In genomic region chr5:130278136-130278535, GRCh38 we compare ENCODE assay signal across 30 cellular contexts.
"Had no signal": no experiment of that assay in that cellular context is flagged by ENCODE, and none has a peak within 500 bp of the region (broad histone marks: within the 10 kb centered on the region; RNA-seq: fewer than 3 reads in every experiment).

No MANE protein-coding gene starts in this region.

- DNase-seq: activated CD4-positive, alpha-beta T cell treated with anti-CD3 and anti-CD28 coated beads for 1 hour; activated CD4-positive, alpha-beta T cell treated with anti-CD3 and anti-CD28 coated beads, Interleukin-2, amount 10 ng/mL, durations not matched to agents 7 days and 5 days; activated CD8-positive, alpha-beta T cell treated with anti-CD3 and anti-CD28 coated beads for 36 hours; activated T-cell treated with anti-CD3 and anti-CD28 coated beads, Interleukin-2, amount 50 U/mL, for 4 hours; foreskin keratinocyte; heart right ventricle; left cardiac atrium; left ventricle myocardium superior; nephron progenitor cell; nucleus accumbens; retina; sigmoid colon; small intestine; stimulated activated CD4-positive, alpha-beta T cell treated with anti-CD3 and anti-CD28 coated beads, Interleukin-1b, Interleukin-23, amount 100 ng/mL, for 48 hours; stimulated activated CD4-positive, alpha-beta T cell treated with anti-CD3 and anti-CD28 coated beads, Interleukin-4, amount 100 ng/mL, for 4 hours; stimulated activated CD8-positive, alpha-beta memory T cell treated with anti-CD3 and anti-CD28 coated beads, Interleukin-4, amount 100 ng/mL, for 48 hours; stimulated activated naive CD4-positive, alpha-beta T cell; T-helper 2 cell; testis; transverse colon; uterus had no signal

- H3K4me3 Mint-ChIP-seq: activated CD4-positive, alpha-beta T cell treated with anti-CD3 and anti-CD28 coated beads, Interleukin-2, amount 10 ng/mL, durations not matched to agents 7 days and 5 days; activated CD8-positive, alpha-beta T cell treated with anti-CD3 and anti-CD28 coated beads for 36 hours; activated naive CD4-positive, alpha-beta T cell treated with anti-CD3 and anti-CD28 coated beads, Interleukin-2, amount 50 U/mL, for 24 hours; activated T-cell treated with anti-CD3 and anti-CD28 coated beads, Interleukin-2, amount 50 U/mL, for 4 hours; central memory CD8-positive, alpha-beta T cell; dendritic cell treated with granulocyte-macrophage colony-stimulating factor and Interleukin-4, amounts not matched to agents 40 ng/mL and 50 ng/mL, for 4 days; nephron progenitor cell had no signal

- H3K27ac ChIP-seq: esophagus muscularis mucosa, foreskin keratinocyte, heart right ventricle, pancreas, prostate gland, sigmoid colon, testis, transverse colon, uterus had no signal

- H3K27ac Mint-ChIP-seq: activated CD4-positive, alpha-beta T cell treated with anti-CD3 and anti-CD28 coated beads, Interleukin-2, amount 10 ng/mL, durations not matched to agents 7 days and 5 days; activated CD8-positive, alpha-beta T cell treated with anti-CD3 and anti-CD28 coated beads for 36 hours; activated naive CD4-positive, alpha-beta T cell treated with anti-CD3 and anti-CD28 coated beads, Interleukin-2, amount 50 U/mL, for 24 hours; activated T-helper 2 cell treated with anti-CD3 and anti-CD28 coated beads, Interferon-gamma antibody, Interleukin-2, Interleukin-4, amounts not matched to agents 10 μg/mL and 5 μg/mL and 100 μg/mL, durations not matched to agents 14 hours and 24 hours and 36 hours; dendritic cell treated with granulocyte-macrophage colony-stimulating factor and Interleukin-4, amounts not matched to agents 40 ng/mL and 50 ng/mL, for 4 days; nephron progenitor cell had no signal

- FAIRE-seq: bronchial epithelial cell, islet of Langerhans, pancreas, small intestine had no signal

- H3K27me3 ChIP-seq: esophagus muscularis mucosa, foreskin keratinocyte, heart right ventricle, pancreas, sigmoid colon, testis, transverse colon, uterus had no signal

- H3K4me1 ChIP-seq: esophagus muscularis mucosa, foreskin keratinocyte, heart right ventricle, prostate gland, sigmoid colon, testis, transverse colon, uterus had no signal

- H3K36me3 Mint-ChIP-seq: activated naive CD4-positive, alpha-beta T cell treated with anti-CD3 and anti-CD28 coated beads, Interleukin-2, amount 50 U/mL, for 24 hours had no signal

- ATAC-seq: activated CD8-positive, alpha-beta T cell treated with anti-CD3 and anti-CD28 coated beads for 36 hours; activated T-cell treated with anti-CD3 and anti-CD28 coated beads, Interleukin-2, amount 50 U/mL, for 4 hours; foreskin keratinocyte; heart right ventricle; left cardiac atrium; left ventricle myocardium superior; pancreas had no signal

- H3K4me3 ChIP-seq: esophagus muscularis mucosa, heart right ventricle, pancreas, prostate gland, sigmoid colon, testis, transverse colon, uterus had no signal

- H3K27me3 Mint-ChIP-seq: activated CD4-positive, alpha-beta T cell treated with anti-CD3 and anti-CD28 coated beads, Interleukin-2, amount 10 ng/mL, durations not matched to agents 7 days and 5 days; activated CD8-positive, alpha-beta T cell treated with anti-CD3 and anti-CD28 coated beads for 36 hours; central memory CD8-positive, alpha-beta T cell; dendritic cell treated with granulocyte-macrophage colony-stimulating factor and Interleukin-4, amounts not matched to agents 40 ng/mL and 50 ng/mL, for 4 days had no signal

- H3K9me3 ChIP-seq: esophagus muscularis mucosa, heart right ventricle, pancreas, prostate gland, sigmoid colon, testis, transverse colon, uterus had no signal

- H3K36me3 ChIP-seq: esophagus muscularis mucosa, heart right ventricle, pancreas, prostate gland, sigmoid colon, transverse colon, uterus had no signal

- H3K4me1 Mint-ChIP-seq: activated CD4-positive, alpha-beta T cell treated with anti-CD3 and anti-CD28 coated beads, Interleukin-2, amount 10 ng/mL, durations not matched to agents 7 days and 5 days; activated naive CD4-positive, alpha-beta T cell treated with anti-CD3 and anti-CD28 coated beads, Interleukin-2, amount 50 U/mL, for 24 hours; central memory CD8-positive, alpha-beta T cell; nephron progenitor cell had no signal
